Comparison of ENCODE assay signal across 1 cellular context in the genomic region with DNA sequence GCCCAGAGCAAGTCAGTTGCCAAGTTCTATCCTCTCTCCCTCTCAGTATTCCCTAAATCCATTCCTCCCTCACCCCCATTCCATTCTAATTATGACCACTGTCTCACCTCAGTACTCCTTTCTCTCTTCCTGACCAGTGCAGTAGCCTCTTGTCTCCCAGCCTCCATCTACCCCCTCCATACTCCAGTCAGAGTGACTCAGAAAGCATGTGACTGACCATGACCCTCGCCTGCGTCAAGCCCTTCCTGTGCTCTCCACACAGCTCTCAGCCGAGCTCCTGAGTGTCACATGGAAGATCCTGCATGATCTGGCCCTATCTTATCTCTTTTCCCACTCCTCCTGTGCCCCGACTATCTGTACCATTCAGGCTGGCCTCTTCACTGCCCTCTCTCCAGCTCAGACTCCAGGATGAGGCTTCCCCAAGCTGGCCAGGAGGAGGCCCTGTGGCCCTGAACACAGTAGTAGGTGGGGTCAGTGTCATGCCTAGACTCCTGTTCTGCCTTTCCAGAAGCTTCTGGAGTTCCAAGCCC.
TF ChIP-seq lines count a peak whose summit lies in the region.

No MANE protein-coding gene starts in this region.

TF ChIP-seq in K562, 482 proteins besides CTCF, POLR2A, EP300 and RAD21 (continued from another document and continues in another):
- TF ChIP-seq THRB (CRISPR knock-in tag; conservative IDR thresholded peaks at IDR 0.05) = 0 out of 2 replicates have a peak, but pooled peaks have one; percentile 4
- TF ChIP-seq CUX1 (CRISPR knock-in tag; IDR thresholded peaks at IDR 0.05) = no peak
- no peak for TF ChIP-seq ZNF551 (CRISPR knock-in tag; IDR thresholded peaks at IDR 0.05)
- peak in 1 of 2 experiments; percentile 90; a peak in 2 of 4 replicates for TF ChIP-seq ZMIZ1 (IDR thresholded peaks at IDR 0.05; ENCODE audit: low read depth in 2 of 2, low read length in 2 of 2)
- no peak for TF ChIP-seq JUNB (CRISPR knock-in tag; conservative IDR thresholded peaks at IDR 0.05)
- no peak for TF ChIP-seq NCOA6 (IDR thresholded peaks at IDR 0.05)
- TF ChIP-seq RNF2 (IDR thresholded peaks at IDR 0.05) = peak; percentile 79
- TF ChIP-seq ZNF696 (CRISPR knock-in tag; conservative IDR thresholded peaks at IDR 0.05) = no peak
- no peak for TF ChIP-seq IFI16 (CRISPR knock-in tag; IDR thresholded peaks at IDR 0.05)
- no peak for TF ChIP-seq CGGBP1 (CRISPR knock-in tag; IDR thresholded peaks at IDR 0.05)
- TF ChIP-seq CBX5 (IDR thresholded peaks at IDR 0.05; ENCODE audit: borderline replicate concordance, low read depth) = no peak
- TF ChIP-seq NFIX (CRISPR knock-in tag; IDR thresholded peaks at IDR 0.05; ENCODE audit: low read depth) = no peak
- TF ChIP-seq BRF1 (IDR thresholded peaks at IDR 0.05; ENCODE audit: borderline replicate concordance, extremely low read depth, insufficient read length) = no peak
- no peak for TF ChIP-seq FUS (optimal IDR thresholded peaks at IDR 0.05; ENCODE audit: low read depth, low read length)
- peak; percentile 8; the same call in 1 of the 2 replicates for TF ChIP-seq ZNF212 (CRISPR knock-in tag; IDR thresholded peaks at IDR 0.05)
- TF ChIP-seq, protein P1, sequence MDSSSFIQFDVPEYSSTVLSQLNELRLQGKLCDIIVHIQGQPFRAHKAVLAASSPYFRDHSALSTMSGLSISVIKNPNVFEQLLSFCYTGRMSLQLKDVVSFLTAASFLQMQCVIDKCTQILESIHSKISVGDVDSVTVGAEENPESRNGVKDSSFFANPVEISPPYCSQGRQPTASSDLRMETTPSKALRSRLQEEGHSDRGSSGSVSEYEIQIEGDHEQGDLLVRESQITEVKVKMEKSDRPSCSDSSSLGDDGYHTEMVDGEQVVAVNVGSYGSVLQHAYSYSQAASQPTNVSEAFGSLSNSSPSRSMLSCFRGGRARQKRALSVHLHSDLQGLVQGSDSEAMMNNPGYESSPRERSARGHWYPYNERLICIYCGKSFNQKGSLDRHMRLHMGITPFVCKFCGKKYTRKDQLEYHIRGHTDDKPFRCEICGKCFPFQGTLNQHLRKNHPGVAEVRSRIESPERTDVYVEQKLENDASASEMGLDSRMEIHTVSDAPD (CRISPR knock-in tag; IDR thresholded peaks at IDR 0.05) = no peak
- no peak for TF ChIP-seq CREBBP (IDR thresholded peaks at IDR 0.05; ENCODE audit: low read depth, low read length)
- no peak for TF ChIP-seq CHCHD3 (CRISPR knock-in tag; IDR thresholded peaks at IDR 0.05)
- TF ChIP-seq EHMT2 (IDR thresholded peaks at IDR 0.05) = peak; percentile 89
- no peak for TF ChIP-seq POLR3A (IDR thresholded peaks at IDR 0.05; ENCODE audit: borderline replicate concordance, extremely low read depth, insufficient read depth, insufficient read length)
- TF ChIP-seq TCFL5 (CRISPR knock-in tag; conservative IDR thresholded peaks at IDR 0.05) = no peak; the same call in 1 of the 2 replicates
- peak; percentile 15; the same call in 1 of the 2 replicates for TF ChIP-seq PYGO2 (tag; IDR thresholded peaks at IDR 0.05)
- no peak for TF ChIP-seq ZNF140 (CRISPR knock-in tag; IDR thresholded peaks at IDR 0.05)
- TF ChIP-seq ZNF146 (CRISPR knock-in tag; IDR thresholded peaks at IDR 0.05; ENCODE audit: unreplicated experiment) = no peak
- peak; percentile 29 for TF ChIP-seq TAF1 (IDR thresholded peaks at IDR 0.05; ENCODE audit: control insufficient read depth, extremely low read depth, insufficient read depth, low read length, severe bottlenecking)
- TF ChIP-seq SRSF3 (IDR thresholded peaks at IDR 0.05; ENCODE audit: insufficient read depth, low read length) = no peak
- no peak for TF ChIP-seq MCM5 (IDR thresholded peaks at IDR 0.05; ENCODE audit: low read depth)
- no peak for TF ChIP-seq ZNF740 (CRISPR knock-in tag; IDR thresholded peaks at IDR 0.05)
- no peak for TF ChIP-seq ZNF740 (tag; IDR thresholded peaks at IDR 0.05)
- TF ChIP-seq ZBTB2 (IDR thresholded peaks at IDR 0.05) = peak; percentile 58; the same call in 1 of the 2 replicates
- TF ChIP-seq RAD51 (IDR thresholded peaks at IDR 0.05; ENCODE audit: borderline replicate concordance, low read depth) = peak; percentile 85
- TF ChIP-seq CBFA2T3 (IDR thresholded peaks at IDR 0.05) = peak; percentile 99
- no peak for TF ChIP-seq CBFB (CRISPR knock-in tag; IDR thresholded peaks at IDR 0.05)
- TF ChIP-seq MAZ (CRISPR knock-in tag; conservative IDR thresholded peaks at IDR 0.05 in 1 of 2, IDR thresholded peaks at IDR 0.05 in 1 of 2) = peak; percentile 69 to 83
- TF ChIP-seq TCF3 (CRISPR knock-in tag; IDR thresholded peaks at IDR 0.05) = peak; percentile 99
- no peak for TF ChIP-seq SPI1 (IDR thresholded peaks at IDR 0.05; ENCODE audit: borderline replicate concordance, low read depth, low read length)
- TF ChIP-seq ZNF445 (CRISPR knock-in tag; IDR thresholded peaks at IDR 0.05; ENCODE audit: low read depth) = no peak
- TF ChIP-seq ZNF274 (IDR thresholded peaks at IDR 0.05; ENCODE audit: borderline replicate concordance, low read depth, low read length) = no peak
- TF ChIP-seq ZNF124 (CRISPR knock-in tag; IDR thresholded peaks at IDR 0.05) = no peak
- no peak for TF ChIP-seq ZNF12 (CRISPR knock-in tag; IDR thresholded peaks at IDR 0.05)
- TF ChIP-seq ATF2 (CRISPR knock-in tag; IDR thresholded peaks at IDR 0.05) = no peak
- no peak for TF ChIP-seq HOXB6 (CRISPR knock-in tag; IDR thresholded peaks at IDR 0.05; ENCODE audit: borderline replicate concordance)
- TF ChIP-seq NBN (IDR thresholded peaks at IDR 0.05; ENCODE audit: low read depth) = peak; percentile 92
- TF ChIP-seq DACH1 (IDR thresholded peaks at IDR 0.05; ENCODE audit: partially characterized antibody) = no peak
- TF ChIP-seq SOX6 (IDR thresholded peaks at IDR 0.05) = peak; percentile 94
- peak; percentile 98 for TF ChIP-seq CBFA2T2 (conservative IDR thresholded peaks at IDR 0.05)
- no peak for TF ChIP-seq RBM22 (IDR thresholded peaks at IDR 0.05; ENCODE audit: low read depth, low read length, poor library complexity, severe bottlenecking)
- TF ChIP-seq ZZZ3 (IDR thresholded peaks at IDR 0.05) = no peak
